ENCODE assay signal across 10 cellular contexts in genomic region chr1:23720256-23720995, GRCh38. TPM values are rescaled to one million over a fixed set of nuclear protein-coding genes. Genes with fewer than 3 reads are reported as not detected.
DNase-seq lines count a peak whose midpoint lies in the region; ATAC-seq, FAIRE-seq and TF ChIP-seq lines count a peak whose summit lies in the region.
"Had no signal": no experiment of that assay in that cellular context is flagged by ENCODE, and none has a peak within 500 bp of the region (broad histone marks: within the 10 kb centered on the region; RNA-seq: fewer than 3 reads in every experiment).

No MANE protein-coding gene starts in this region.

- DNase-seq in EH (ENCODE audit: low read depth) (peak; percentile 18), D721Med (ENCODE audit: insufficient read length, low spot score) (no peak), KBM-7 (no peak), body of pancreas (no peak)
- peak; percentile 8 for DNase-seq in activated T-helper 1 cell treated with anti-CD3 and anti-CD28 coated beads, Interleukin-12 subunit alpha, Interleukin-12 subunit beta, Interleukin-2, Interleukin-4 antibody, amounts not matched to agents 30 ng/mL and 10 ng/mL and 1 ng/mL, durations not matched to agents 14 hours and 24 hours and 36 hours (ENCODE audit: low spot score)
- DNase-seq: NCI-H1694 treated with DMSO at 0.1 percent for 48 hours, right lobe of liver had no signal

- no peaks in the 10 kb centered on the region for H3K36me3 ChIP-seq in body of pancreas (replicated peaks in 1 of 2; ENCODE audit: insufficient read depth in 1 of 2, low read depth in 2 of 2)
- H3K36me3 ChIP-seq: right lobe of liver had no signal

- TF ChIP-seq POLR2A in GM19099 (IDR thresholded peaks at IDR 0.05; ENCODE audit: extremely low read depth, insufficient read length, low read depth) (peak; percentile 47), body of pancreas (IDR thresholded peaks at IDR 0.05) (no peak)

- peak overlapping the region; percentile 67 for H3K27ac Mint-ChIP-seq in activated T-helper 1 cell treated with anti-CD3 and anti-CD28 coated beads, Interleukin-12 subunit alpha, Interleukin-12 subunit beta, Interleukin-2, Interleukin-4 antibody, amounts not matched to agents 30 ng/mL and 10 ng/mL and 1 ng/mL, durations not matched to agents 14 hours and 24 hours and 36 hours

- peak overlapping the region; percentile 5 for H3K4me3 Mint-ChIP-seq in activated T-helper 1 cell treated with anti-CD3 and anti-CD28 coated beads, Interleukin-12 subunit alpha, Interleukin-12 subunit beta, Interleukin-2, Interleukin-4 antibody, amounts not matched to agents 30 ng/mL and 10 ng/mL and 1 ng/mL, durations not matched to agents 14 hours and 24 hours and 36 hours

- peaks cover 7% of the 10 kb centered on the region for H3K4me1 ChIP-seq in body of pancreas

- H3K9me3 ChIP-seq in body of pancreas, result no peaks in the 10 kb centered on the region
- H3K9me3 ChIP-seq: right lobe of liver had no signal

- intact Hi-C loops in activated T-helper 1 cell treated with anti-CD3 and anti-CD28 coated beads, Interleukin-12 subunit alpha, Interleukin-12 subunit beta, Interleukin-2, Interleukin-4 antibody, amounts not matched to agents 30 ng/mL and 10 ng/mL and 1 ng/mL, durations not matched to agents 14 hours and 24 hours and 36 hours (cut with micrococcal nuclease), result loop anchor here (1.0 to 2.0 kb wide), 2 partner anchors 24 to 28 kb away; no protein-coding TSS in a partner anchor
- intact Hi-C loops in body of pancreas (cut with DNase I), result no loop called here

- H3K4me1 Mint-ChIP-seq in activated T-helper 1 cell treated with anti-CD3 and anti-CD28 coated beads, Interleukin-12 subunit alpha, Interleukin-12 subunit beta, Interleukin-2, Interleukin-4 antibody, amounts not matched to agents 30 ng/mL and 10 ng/mL and 1 ng/mL, durations not matched to agents 14 hours and 24 hours and 36 hours (ENCODE audit: low read depth), result peaks cover 32% of the 10 kb centered on the region

- no peaks in the 10 kb centered on the region for H3K9me3 Mint-ChIP-seq in activated T-helper 1 cell treated with anti-CD3 and anti-CD28 coated beads, Interleukin-12 subunit alpha, Interleukin-12 subunit beta, Interleukin-2, Interleukin-4 antibody, amounts not matched to agents 30 ng/mL and 10 ng/mL and 1 ng/mL, durations not matched to agents 14 hours and 24 hours and 36 hours

- H3K27me3 ChIP-seq in body of pancreas, result no peaks in the 10 kb centered on the region
- H3K27me3 ChIP-seq: right lobe of liver had no signal

- 83 to 90% methylated on average over 8 to 10 of the region's 10 CpGs for WGBS in body of pancreas, 2 donors

- ATAC-seq in HG03039 (IDR thresholded peaks at IDR 0.05; ENCODE audit: unreplicated experiment), result peak; percentile 51
- no peak for ATAC-seq in HG03108 (IDR thresholded peaks at IDR 0.05; ENCODE audit: unreplicated experiment)
- no peak for ATAC-seq in body of pancreas

- H3K4me3 ChIP-seq in body of pancreas, result no peak overlapping the region
- H3K4me3 ChIP-seq: right lobe of liver had no signal

- H3K27ac ChIP-seq in body of pancreas, result no peak overlapping the region
- H3K27ac ChIP-seq: right lobe of liver had no signal

- H3K27me3 Mint-ChIP-seq in activated T-helper 1 cell treated with anti-CD3 and anti-CD28 coated beads, Interleukin-12 subunit alpha, Interleukin-12 subunit beta, Interleukin-2, Interleukin-4 antibody, amounts not matched to agents 30 ng/mL and 10 ng/mL and 1 ng/mL, durations not matched to agents 14 hours and 24 hours and 36 hours (ENCODE audit: insufficient read depth), result no peaks in the 10 kb centered on the region

- in situ Hi-C loops in KBM-7 (cut with MboI; ENCODE audit: low pct_unique_long_range_greater_than_20kb, low sequenced_read_pairs), result no loop called here

- no peak for FAIRE-seq in D721Med (lab: Jason Lieb, UNC)

- peaks cover 2% of the 10 kb centered on the region for H3K36me3 Mint-ChIP-seq in activated T-helper 1 cell treated with anti-CD3 and anti-CD28 coated beads, Interleukin-12 subunit alpha, Interleukin-12 subunit beta, Interleukin-2, Interleukin-4 antibody, amounts not matched to agents 30 ng/mL and 10 ng/mL and 1 ng/mL, durations not matched to agents 14 hours and 24 hours and 36 hours (ENCODE audit: low read depth)

- TF ChIP-seq CTCF in D721Med (IDR thresholded peaks at IDR 0.05; ENCODE audit: insufficient read depth, missing control alignments), result no peak
- no peak for TF ChIP-seq CTCF in body of pancreas (IDR thresholded peaks at IDR 0.05)

RNA-seq across cellular contexts. Expression of gene ELOA, which starts 22.8 kb away (rescaled TPM):
- 54.5 and 55.2 TPM in 2 replicates for total RNA-seq in activated T-helper 1 cell treated with anti-CD3 and anti-CD28 coated beads, Interleukin-12 subunit alpha, Interleukin-12 subunit beta, Interleukin-2, Interleukin-4 antibody, amounts not matched to agents 30 ng/mL and 10 ng/mL and 1 ng/mL, durations not matched to agents 14 hours and 24 hours and 36 hours
- total RNA-seq in body of pancreas, result 10 to 100 TPM; 22.6 to 28.0 TPM

RNA-seq across cellular contexts. Expression of gene RPL11, which starts 28.8 kb away (rescaled TPM):
- 1,058 and 1,119 TPM in 2 replicates for total RNA-seq in activated T-helper 1 cell treated with anti-CD3 and anti-CD28 coated beads, Interleukin-12 subunit alpha, Interleukin-12 subunit beta, Interleukin-2, Interleukin-4 antibody, amounts not matched to agents 30 ng/mL and 10 ng/mL and 1 ng/mL, durations not matched to agents 14 hours and 24 hours and 36 hours
- total RNA-seq in body of pancreas, result 100 to 1,000 TPM; 553 to 720 TPM

RNA-seq across cellular contexts. Expression of gene PITHD1, which starts 57.8 kb away (rescaled TPM):
- 83.2 and 83.4 TPM in 2 replicates for total RNA-seq in activated T-helper 1 cell treated with anti-CD3 and anti-CD28 coated beads, Interleukin-12 subunit alpha, Interleukin-12 subunit beta, Interleukin-2, Interleukin-4 antibody, amounts not matched to agents 30 ng/mL and 10 ng/mL and 1 ng/mL, durations not matched to agents 14 hours and 24 hours and 36 hours
- total RNA-seq in body of pancreas, result 10 to 100 TPM; 31.9 to 32.3 TPM

Comparison
In these comparisons a context has a peak if more than half of its experiments do, and no peak if none do; other contexts are left out.
1. DNase-seq: peak in EH (single experiment) and activated T-helper 1 cell treated with anti-CD3 and anti-CD28 coated beads, Interleukin-12 subunit alpha, Interleukin-12 subunit beta, Interleukin-2, Interleukin-4 antibody, amounts not matched to agents 30 ng/mL and 10 ng/mL and 1 ng/mL, durations not matched to agents 14 hours and 24 hours and 36 hours (single experiment); none in D721Med (single experiment), KBM-7 (single experiment) and body of pancreas (0 of 4).